ENCODE assay signal across 15 cellular contexts in genomic region chr2:198311020-198311419, GRCh38.
DNase-seq lines count a peak whose midpoint lies in the region; ATAC-seq lines count a peak whose summit lies in the region.
"Had no signal": no experiment of that assay in that cellular context is flagged by ENCODE, and none has a peak within 500 bp of the region (broad histone marks: within the 10 kb centered on the region; RNA-seq: fewer than 3 reads in every experiment).

No MANE protein-coding gene starts in this region.

- H3K4me1 Mint-ChIP-seq in activated T-helper 2 cell treated with anti-CD3 and anti-CD28 coated beads, Interferon-gamma antibody, Interleukin-2, Interleukin-4, amounts not matched to agents 10 μg/mL and 5 μg/mL and 100 μg/mL, durations not matched to agents 14 hours and 24 hours and 36 hours (ENCODE audit: low read depth), result peaks cover 7% of the 10 kb centered on the region

- H3K27ac Mint-ChIP-seq in activated T-helper 2 cell treated with anti-CD3 and anti-CD28 coated beads, Interferon-gamma antibody, Interleukin-2, Interleukin-4, amounts not matched to agents 10 μg/mL and 5 μg/mL and 100 μg/mL, durations not matched to agents 14 hours and 24 hours and 36 hours, result no peak overlapping the region
- H3K27ac Mint-ChIP-seq: CD4-positive, alpha-beta memory T cell; HFFc6 had no signal

- no peak overlapping the region for H3K4me3 Mint-ChIP-seq in activated T-helper 2 cell treated with anti-CD3 and anti-CD28 coated beads, Interferon-gamma antibody, Interleukin-2, Interleukin-4, amounts not matched to agents 10 μg/mL and 5 μg/mL and 100 μg/mL, durations not matched to agents 14 hours and 24 hours and 36 hours (ENCODE audit: low read depth)
- H3K4me3 Mint-ChIP-seq: CD4-positive, alpha-beta memory T cell; HFFc6 had no signal

- H3K27me3 Mint-ChIP-seq in activated T-helper 2 cell treated with anti-CD3 and anti-CD28 coated beads, Interferon-gamma antibody, Interleukin-2, Interleukin-4, amounts not matched to agents 10 μg/mL and 5 μg/mL and 100 μg/mL, durations not matched to agents 14 hours and 24 hours and 36 hours (ENCODE audit: low read depth), result peaks cover 46% of the 10 kb centered on the region

- no peaks in the 10 kb centered on the region for H3K36me3 Mint-ChIP-seq in activated T-helper 2 cell treated with anti-CD3 and anti-CD28 coated beads, Interferon-gamma antibody, Interleukin-2, Interleukin-4, amounts not matched to agents 10 μg/mL and 5 μg/mL and 100 μg/mL, durations not matched to agents 14 hours and 24 hours and 36 hours (ENCODE audit: low read depth)
- H3K36me3 Mint-ChIP-seq: CD4-positive, alpha-beta memory T cell had no signal

- DNase-seq in NCI-H748 (lab: John Stamatoyannopoulos, UW; ENCODE audit: unreplicated experiment) (peak; percentile 39), NCI-H748 treated with DMSO at 0.1 percent for 48 hours (lab: John Stamatoyannopoulos, UW) (no peak), COLO668 (lab: John Stamatoyannopoulos, UW; ENCODE audit: unreplicated experiment) (peak; percentile 13), DMS53 (lab: John Stamatoyannopoulos, UW) (peak; percentile 69), left colon (peak in 1 of 2 donors; percentile 44), NCI-H510A (lab: John Stamatoyannopoulos, UW) (no peak)
- DNase-seq in activated CD4-positive, alpha-beta T cell treated with anti-CD3 and anti-CD28 coated beads, Interleukin-2, amount 50 U/mL, for 1 hour, result no peak
- no peak for DNase-seq in activated T-helper 2 cell treated with anti-CD3 and anti-CD28 coated beads, Interferon-gamma antibody, Interleukin-2, Interleukin-4, amounts not matched to agents 10 μg/mL and 5 μg/mL and 100 μg/mL, durations not matched to agents 14 hours and 24 hours and 36 hours (ENCODE audit: low spot score)
- DNase-seq: BE2C; CD4-positive, alpha-beta memory T cell; COR-L47; DMS153; GF-D8; HFFc6 had no signal

- no peaks in the 10 kb centered on the region for H3K9me3 Mint-ChIP-seq in activated T-helper 2 cell treated with anti-CD3 and anti-CD28 coated beads, Interferon-gamma antibody, Interleukin-2, Interleukin-4, amounts not matched to agents 10 μg/mL and 5 μg/mL and 100 μg/mL, durations not matched to agents 14 hours and 24 hours and 36 hours
- H3K9me3 Mint-ChIP-seq: CD4-positive, alpha-beta memory T cell; HFFc6 had no signal

- ATAC-seq in left colon, result peak; percentile 12
- ATAC-seq: A549 had no signal

- intact Hi-C loops in left colon (cut with DNase I, micrococcal nuclease), result no loop called here
- intact Hi-C loops in activated T-helper 2 cell treated with anti-CD3 and anti-CD28 coated beads, Interferon-gamma antibody, Interleukin-2, Interleukin-4, amounts not matched to agents 10 μg/mL and 5 μg/mL and 100 μg/mL, durations not matched to agents 14 hours and 24 hours and 36 hours (cut with micrococcal nuclease), result no loop called here

Comparison
In these comparisons a context has a peak if more than half of its experiments do, and no peak if none do; other contexts are left out.
1. DNase-seq: peak in NCI-H748 (single experiment), COLO668 (single experiment) and DMS53 (single experiment); none in NCI-H748 treated with DMSO at 0.1 percent for 48 hours (single experiment), activated CD4-positive, alpha-beta T cell treated with anti-CD3 and anti-CD28 coated beads, Interleukin-2, amount 50 U/mL, for 1 hour (single experiment), activated T-helper 2 cell treated with anti-CD3 and anti-CD28 coated beads, Interferon-gamma antibody, Interleukin-2, Interleukin-4, amounts not matched to agents 10 μg/mL and 5 μg/mL and 100 μg/mL, durations not matched to agents 14 hours and 24 hours and 36 hours (single experiment) and NCI-H510A (single experiment).